31 cellular contexts compared by ENCODE assay signal in genomic region chr4:70640192-70640591, GRCh38. TPM values are rescaled to one million over a fixed set of nuclear protein-coding genes. Genes with fewer than 3 reads are reported as not detected.
DNase-seq lines count a peak whose midpoint lies in the region; ATAC-seq and TF ChIP-seq lines count a peak whose summit lies in the region.
"Had no signal": no experiment of that assay in that cellular context is flagged by ENCODE, and none has a peak within 500 bp of the region (broad histone marks: within the 10 kb centered on the region; RNA-seq: fewer than 3 reads in every experiment).

No MANE protein-coding gene starts in this region.

- peaks cover 6 to 18% of the 10 kb centered on the region in 2 donors for H3K27me3 Mint-ChIP-seq in effector memory CD8-positive, alpha-beta T cell
- H3K27me3 Mint-ChIP-seq: CD4-positive, alpha-beta T cell; naive thymus-derived CD8-positive, alpha-beta T cell had no signal

- H3K27ac Mint-ChIP-seq in effector memory CD8-positive, alpha-beta T cell: no peak overlapping the region
- H3K27ac Mint-ChIP-seq: activated naive CD4-positive, alpha-beta T cell treated with anti-CD3 and anti-CD28 coated beads for 36 hours; CD4-positive, alpha-beta T cell; T-helper 1 cell treated with Interleukin-12 subunit alpha and Interleukin-12 subunit beta and Interleukin-4 antibody, amounts not matched to agents 30 μg/mL and 1 μg/mL, for 36 hours had no signal

- no peaks in the 10 kb centered on the region; the same call in 1 of the 2 replicates for H3K27me3 ChIP-seq in SK-N-SH (ENCODE audit: insufficient read depth)
- H3K27me3 ChIP-seq: cardiac muscle cell, Peyer's patch, SJCRH30 had no signal

- no peak overlapping the region for H3K4me2 ChIP-seq in SK-N-SH

- no peaks in the 10 kb centered on the region for H3K9me3 ChIP-seq in SK-N-SH
- H3K9me3 ChIP-seq: HAP-1, Peyer's patch, SJCRH30 had no signal

- no peak for TF ChIP-seq CTCF in SK-N-SH (IDR thresholded peaks at IDR 0.05)

- H3K4me1 ChIP-seq in SK-N-SH (ENCODE audit: control insufficient read depth in 1 of 2, insufficient read depth in 2 of 2, low read depth in 1 of 2, low read length in 1 of 2): no peaks in the 10 kb centered on the region; a peak in 1 of 4 replicates
- H3K4me1 ChIP-seq: HAP-1, Peyer's patch, SJCRH30 had no signal

- H3K4me3 Mint-ChIP-seq in effector memory CD8-positive, alpha-beta T cell: no peak overlapping the region
- H3K4me3 Mint-ChIP-seq: activated naive CD4-positive, alpha-beta T cell treated with anti-CD3 and anti-CD28 coated beads for 36 hours; CD4-positive, alpha-beta T cell; naive thymus-derived CD8-positive, alpha-beta T cell; T-helper 1 cell treated with Interleukin-12 subunit alpha and Interleukin-12 subunit beta and Interleukin-4 antibody, amounts not matched to agents 30 μg/mL and 1 μg/mL, for 36 hours had no signal

- H3K79me2 ChIP-seq in SK-N-SH (ENCODE audit: insufficient read depth): no peaks in the 10 kb centered on the region

- H3K9ac ChIP-seq in SK-N-SH: no peak overlapping the region

- H3K27ac ChIP-seq in SK-N-SH (ENCODE audit: low read depth in 2 of 2, low read length in 1 of 2): no peak overlapping the region
- H3K27ac ChIP-seq: 22Rv1, cardiac muscle cell, HL-60, Peyer's patch, SJCRH30 had no signal

- H3F3A ChIP-seq in SK-N-SH (replicated peaks; ENCODE audit: insufficient read depth): no peaks in the 10 kb centered on the region

- no peak for DNase-seq in SK-N-SH
- no peak for DNase-seq in COLO668 (lab: John Stamatoyannopoulos, UW; ENCODE audit: unreplicated experiment)
- no peak for DNase-seq in DMS79 (lab: John Stamatoyannopoulos, UW)
- DNase-seq in effector memory CD8-positive, alpha-beta T cell: no peak
- DNase-seq: activated naive CD4-positive, alpha-beta T cell treated with anti-CD3 and anti-CD28 coated beads for 36 hours; aorta; CD4-positive, alpha-beta T cell; cortex of kidney; DMS 273 treated with DMSO at 0.1 percent for 48 hours; hypothalamus; islet precursor cell; midbrain; naive thymus-derived CD8-positive, alpha-beta T cell; NCI-H187 treated with DMSO at 0.1 percent for 48 hours; NCI-H526 treated with DMSO at 0.1 percent for 48 hours; occipital lobe; Peyer's patch; SJCRH30; small intestine; stimulated activated CD4-positive, alpha-beta T cell treated with anti-CD3 and anti-CD28 coated beads, Interleukin-1b, Interleukin-23, amount 100 ng/mL, for 48 hours had no signal

- H3K4me3 ChIP-seq in SK-N-SH (ENCODE audit: low read depth in 2 of 2, low read length in 1 of 2): no peak overlapping the region
- H3K4me3 ChIP-seq: cardiac muscle cell, HAP-1, Peyer's patch, SJCRH30 had no signal

- ATAC-seq in SK-N-SH treated with all-trans-retinoic acid at 6 μM for 48 hours (no peak), GM18517 (IDR thresholded peaks at IDR 0.05; ENCODE audit: unreplicated experiment) (peak; percentile 78), HG02571 (IDR thresholded peaks at IDR 0.05; ENCODE audit: unreplicated experiment) (peak; percentile 72), HG03460 (IDR thresholded peaks at IDR 0.05; ENCODE audit: unreplicated experiment) (peak; percentile 58)
- ATAC-seq in effector memory CD8-positive, alpha-beta T cell (replicated peaks): no peak
- ATAC-seq: HepG2; naive thymus-derived CD8-positive, alpha-beta T cell had no signal

- CTCF ChIA-PET in SK-N-SH (lab: Yijun Ruan, JAX): no interaction called here

- H3K9me2 ChIP-seq in SK-N-SH: no peaks in the 10 kb centered on the region

- no peak for TF ChIP-seq RAD21 in SK-N-SH (IDR thresholded peaks at IDR 0.05; ENCODE audit: low read length)

- H3K4me1 Mint-ChIP-seq in effector memory CD8-positive, alpha-beta T cell (ENCODE audit: low read depth in 2 of 2): no peaks in the 10 kb centered on the region

- H3K9me3 Mint-ChIP-seq in effector memory CD8-positive, alpha-beta T cell: no peaks in the 10 kb centered on the region
- H3K9me3 Mint-ChIP-seq: activated naive CD4-positive, alpha-beta T cell treated with anti-CD3 and anti-CD28 coated beads for 36 hours; CD4-positive, alpha-beta T cell; naive thymus-derived CD8-positive, alpha-beta T cell; T-helper 1 cell treated with Interleukin-12 subunit alpha and Interleukin-12 subunit beta and Interleukin-4 antibody, amounts not matched to agents 30 μg/mL and 1 μg/mL, for 36 hours had no signal

- no peaks in the 10 kb centered on the region for H3K36me3 ChIP-seq in SK-N-SH (replicated peaks in 1 of 2; ENCODE audit: control insufficient read depth in 1 of 2, insufficient read depth in 2 of 2, low read length in 1 of 2)
- H3K36me3 ChIP-seq: cardiac muscle cell, HAP-1, Peyer's patch, SJCRH30 had no signal

- POLR2A ChIA-PET in SK-N-SH (lab: Yijun Ruan, JAX): no interaction called here

- no peak for TF ChIP-seq EP300 in SK-N-SH (IDR thresholded peaks at IDR 0.05; ENCODE audit: borderline replicate concordance in 1 of 2, low read depth in 1 of 2, low read length in 1 of 2)

- 17% methylated on average over 2 of the region's 2 CpGs for WGBS in SK-N-SH (ENCODE audit: low lambda C conversion rate)

- no peaks in the 10 kb centered on the region for H3K36me3 Mint-ChIP-seq in effector memory CD8-positive, alpha-beta T cell (ENCODE audit: insufficient read depth)
- H3K36me3 Mint-ChIP-seq: naive thymus-derived CD8-positive, alpha-beta T cell had no signal

- no peaks in the 10 kb centered on the region for H4K20me1 ChIP-seq in SK-N-SH (ENCODE audit: insufficient read depth)

- 0 out of 2 replicates have a peak overlapping the region, but pooled peaks have one; percentile 18 for H2AFZ ChIP-seq in SK-N-SH (ENCODE audit: low read depth)

TF ChIP-seq in SK-N-SH, 30 proteins besides CTCF, POLR2A, EP300 and RAD21 (continues in another document):
- no peak for TF ChIP-seq SMC3 (IDR thresholded peaks at IDR 0.05; ENCODE audit: low read depth, low read length)
- no peak for TF ChIP-seq JUND (IDR thresholded peaks at IDR 0.05)
- no peak for TF ChIP-seq GATA2 (CRISPR knock-in tag; IDR thresholded peaks at IDR 0.05)
- no peak for TF ChIP-seq MEF2A (IDR thresholded peaks at IDR 0.05; ENCODE audit: borderline replicate concordance, low read depth)
- no peak for TF ChIP-seq CHD2 (IDR thresholded peaks at IDR 0.05; ENCODE audit: low read length, partially characterized antibody)
- no peak for TF ChIP-seq GABPA (IDR thresholded peaks at IDR 0.05; ENCODE audit: low read depth)
- TF ChIP-seq ELF1 (IDR thresholded peaks at IDR 0.05): no peak
- TF ChIP-seq YY1 (IDR thresholded peaks at IDR 0.05; ENCODE audit: low read depth): no peak
- no peak for TF ChIP-seq ZBTB33 (IDR thresholded peaks at IDR 0.05; ENCODE audit: borderline replicate concordance, low read depth)

TF ChIP-seq in SK-N-SH treated with all-trans-retinoic acid at 6 μM for 48 hours, 23 proteins besides CTCF, POLR2A, EP300 and RAD21 (continues in another document):
- TF ChIP-seq TOX (CRISPR knock-in tag; IDR thresholded peaks at IDR 0.05; ENCODE audit: borderline replicate concordance) (no peak), PATZ1 (CRISPR knock-in tag; IDR thresholded peaks at IDR 0.05; ENCODE audit: borderline replicate concordance) (no peak), POU6F1 (CRISPR knock-in tag; IDR thresholded peaks at IDR 0.05; ENCODE audit: borderline replicate concordance, low read depth) (no peak), ZFP30 (CRISPR knock-in tag; IDR thresholded peaks at IDR 0.05) (no peak), OSR1 (CRISPR knock-in tag; IDR thresholded peaks at IDR 0.05) (no peak), TCF4 (CRISPR knock-in tag; IDR thresholded peaks at IDR 0.05; ENCODE audit: borderline replicate concordance) (no peak), RARB (CRISPR knock-in tag; IDR thresholded peaks at IDR 0.05) (no peak), ESRRG (CRISPR knock-in tag; IDR thresholded peaks at IDR 0.05) (no peak), ZC3H10 (CRISPR knock-in tag; IDR thresholded peaks at IDR 0.05) (no peak)

RNA-seq across cellular contexts. Expression of gene ENAM, which starts 11.6 kb away (rescaled TPM):
- polyA plus RNA-seq in SK-N-SH (2012; rRNA removed): 0.11 and 0.20 TPM in 2 replicates
- 0.18 and 0.19 TPM in 2 replicates for polyA plus RNA-seq in SK-N-SH (2012; cell fraction: cytosol; rRNA removed)
- 0.08 and 0.10 TPM in 2 replicates for polyA plus RNA-seq in SK-N-SH (2012; cell fraction: nucleus; rRNA removed)
- polyA plus RNA-seq: aorta; cardiac muscle cell; HepG2; naive thymus-derived CD8-positive, alpha-beta T cell had no signal

RNA-seq across cellular contexts. Expression of gene JCHAIN, which starts 26.1 kb away (rescaled TPM):
- 1.0 and 1.1 TPM in 2 replicates for polyA plus RNA-seq in SK-N-SH (2012; rRNA removed)
- 1.5 and 2.2 TPM in 2 replicates for polyA plus RNA-seq in SK-N-SH (2012; cell fraction: cytosol; rRNA removed)
- polyA plus RNA-seq in SK-N-SH (2012; cell fraction: nucleus; rRNA removed): 0.67 and 1.0 TPM in 2 replicates
- polyA plus RNA-seq: cardiac muscle cell, HepG2 had no signal

RNA-seq across cellular contexts. Expression of gene AMBN, which starts 48.1 kb away (rescaled TPM):
- not detected in 2 replicates for polyA plus RNA-seq in SK-N-SH (2012; rRNA removed)
- polyA plus RNA-seq in SK-N-SH (2012; cell fraction: cytosol; rRNA removed): not detected in 2 replicates
- polyA plus RNA-seq in SK-N-SH (2012; cell fraction: nucleus; rRNA removed): not detected in 2 replicates
- polyA plus RNA-seq: aorta; cardiac muscle cell; HepG2; liver; naive thymus-derived CD8-positive, alpha-beta T cell; small intestine had no signal

RNA-seq across cellular contexts. Expression of gene UTP3, which starts 48.1 kb away (rescaled TPM):
- polyA plus RNA-seq in SK-N-SH (2012; rRNA removed): 36.9 and 39.0 TPM in 2 replicates
- polyA plus RNA-seq in SK-N-SH (2012; cell fraction: cytosol; rRNA removed): 43.6 and 51.5 TPM in 2 replicates
- 9.2 and 14.1 TPM in 2 replicates for polyA plus RNA-seq in SK-N-SH (2012; cell fraction: nucleus; rRNA removed)

Comparison
In these comparisons a context has a peak if more than half of its experiments do, and no peak if none do; other contexts are left out.
1. ATAC-seq: peak in GM18517 (single experiment), HG02571 (single experiment) and HG03460 (single experiment); none in SK-N-SH treated with all-trans-retinoic acid at 6 μM for 48 hours (single experiment) and effector memory CD8-positive, alpha-beta T cell (single experiment).